2 cellular contexts compared by ENCODE assay signal in genomic region chr5:128503727-128504126, GRCh38. TPM values are rescaled to one million over a fixed set of nuclear protein-coding genes. Genes with fewer than 3 reads are reported as not detected.
"Had no signal": no experiment of that assay in that cellular context is flagged by ENCODE, and none has a peak within 500 bp of the region (broad histone marks: within the 10 kb centered on the region; RNA-seq: fewer than 3 reads in every experiment).

No MANE protein-coding gene starts in this region.

RNA-seq across cellular contexts. Expression of gene FBN2, which starts 34.3 kb away (rescaled TPM):
- total RNA-seq: natural killer cell treated with Interleukin-12 subunit alpha and Interleukin-12 subunit beta and Interleukin-15 and Interleukin-18, amount 100 ng/mL, for 72 hours had no signal
- polyA plus RNA-seq: naive thymus-derived CD8-positive, alpha-beta T cell had no signal
